20 cellular contexts compared by ENCODE assay signal in the genomic region with DNA sequence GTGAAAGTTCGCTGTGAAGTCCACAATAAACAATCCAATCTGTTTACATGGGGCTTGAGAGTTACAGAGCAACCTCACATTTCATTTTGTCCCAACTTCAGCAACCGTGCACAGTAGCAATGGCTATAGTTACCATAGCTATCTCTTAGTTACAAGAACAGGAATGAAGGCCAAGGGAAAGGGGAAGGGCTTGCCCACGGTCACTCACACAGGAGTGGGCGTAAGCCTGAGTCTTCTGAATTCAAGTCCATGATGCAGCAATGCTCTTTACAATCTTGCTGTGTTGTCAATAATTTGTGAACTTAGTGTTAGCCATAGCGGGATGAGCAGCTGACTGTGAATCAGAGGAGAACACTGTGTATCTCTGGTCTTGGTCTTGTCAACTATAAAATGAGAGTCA.
"Had no signal": no experiment of that assay in that cellular context is flagged by ENCODE, and none has a peak within 500 bp of the region (broad histone marks: within the 10 kb centered on the region; RNA-seq: fewer than 3 reads in every experiment).

No MANE protein-coding gene starts in this region.

- H3K4me3 ChIP-seq: body of pancreas, gastrocnemius medialis, heart right ventricle, spleen had no signal

- H3K27me3 ChIP-seq: body of pancreas, gastrocnemius medialis, heart right ventricle, neutrophil, spleen had no signal

- H3K36me3 ChIP-seq: gastrocnemius medialis, heart right ventricle, neutrophil, spleen had no signal

- H3K36me3 Mint-ChIP-seq: activated CD8-positive, alpha-beta memory T cell treated with anti-CD3 and anti-CD28 coated beads, Interleukin-2, amount 10 ng/mL, durations not matched to agents 7 days and 5 days; activated naive CD4-positive, alpha-beta T cell treated with anti-CD3 and anti-CD28 coated beads, Interleukin-2, amount 50 U/mL, for 24 hours; natural killer cell had no signal

- H3K9me3 ChIP-seq: body of pancreas, gastrocnemius medialis, heart right ventricle, neutrophil, spleen had no signal

- ATAC-seq: activated CD8-positive, alpha-beta memory T cell treated with anti-CD3 and anti-CD28 coated beads, Interleukin-2, amount 10 ng/mL, durations not matched to agents 7 days and 5 days; body of pancreas; gastrocnemius medialis; natural killer cell; SK-N-SH treated with all-trans-retinoic acid at 6 μM for 48 hours had no signal

- H3K27ac ChIP-seq: body of pancreas, gastrocnemius medialis, heart right ventricle, neutrophil, spleen, VCaP had no signal

- H3K4me1 Mint-ChIP-seq: activated CD8-positive, alpha-beta memory T cell treated with anti-CD3 and anti-CD28 coated beads, Interleukin-2, amount 10 ng/mL, durations not matched to agents 7 days and 5 days; activated naive CD4-positive, alpha-beta T cell treated with anti-CD3 and anti-CD28 coated beads, Interleukin-2, amount 50 U/mL, for 24 hours; natural killer cell had no signal

- DNase-seq: activated CD4-positive, alpha-beta T cell treated with anti-CD3 and anti-CD28 coated beads for 1 hour; activated CD4-positive, alpha-beta T cell treated with anti-CD3 and anti-CD28 coated beads, Interleukin-2, amount 50 U/mL, for 48 hours; activated CD8-positive, alpha-beta memory T cell treated with anti-CD3 and anti-CD28 coated beads, Interleukin-2, amount 10 ng/mL, durations not matched to agents 7 days and 5 days; activated effector memory CD4-positive, alpha-beta T cell treated with Interleukin-2 at 50 U/mL for 16 hours; activated T-cell treated with anti-CD3 and anti-CD28 coated beads, Interleukin-2, amount 50 U/mL, for 1 hour; body of pancreas; effector CD8-positive, alpha-beta T cell; gastrocnemius medialis; heart right ventricle; left cardiac atrium; natural killer cell; posterior cingulate gyrus; spleen; stimulated activated CD4-positive, alpha-beta T cell treated with anti-CD3 and anti-CD28 coated beads, Interleukin-2, amount 100 ng/mL, for 24 hours; T-helper 1 cell; T1000 had no signal

- H3K27ac Mint-ChIP-seq: activated CD8-positive, alpha-beta memory T cell treated with anti-CD3 and anti-CD28 coated beads, Interleukin-2, amount 10 ng/mL, durations not matched to agents 7 days and 5 days; activated naive CD4-positive, alpha-beta T cell treated with anti-CD3 and anti-CD28 coated beads, Interleukin-2, amount 50 U/mL, for 24 hours; natural killer cell had no signal

- H3K4me3 Mint-ChIP-seq: activated CD8-positive, alpha-beta memory T cell treated with anti-CD3 and anti-CD28 coated beads, Interleukin-2, amount 10 ng/mL, durations not matched to agents 7 days and 5 days; activated naive CD4-positive, alpha-beta T cell treated with anti-CD3 and anti-CD28 coated beads, Interleukin-2, amount 50 U/mL, for 24 hours; natural killer cell had no signal

- H3K4me1 ChIP-seq: spleen had no signal

- H3K9me3 Mint-ChIP-seq: activated naive CD4-positive, alpha-beta T cell treated with anti-CD3 and anti-CD28 coated beads, Interleukin-2, amount 50 U/mL, for 24 hours; natural killer cell had no signal
